Comparison of ENCODE assay signal across 30 cellular contexts in genomic region chr14:102945346-102946130, GRCh38. TPM values are rescaled to one million over a fixed set of nuclear protein-coding genes. Genes with fewer than 3 reads are reported as not detected.
"Had no signal": no experiment of that assay in that cellular context is flagged by ENCODE, and none has a peak within 500 bp of the region (broad histone marks: within the 10 kb centered on the region; RNA-seq: fewer than 3 reads in every experiment).

No MANE protein-coding gene starts in this region.

- H3K9me3 ChIP-seq: ascending aorta, heart left ventricle, left ventricle myocardium inferior, right lobe of liver, thoracic aorta had no signal

- DNase-seq: activated CD4-positive, alpha-beta T cell treated with anti-CD3 and anti-CD28 coated beads for 48 hours; activated CD4-positive, alpha-beta T cell treated with anti-CD3 and anti-CD28 coated beads, Interleukin-2, amount 50 U/mL, for 48 hours; activated CD8-positive, alpha-beta memory T cell treated with anti-CD3 and anti-CD28 coated beads for 24 hours; activated gamma-delta T cell; activated naive CD4-positive, alpha-beta T cell treated with anti-CD3 and anti-CD28 coated beads, Interleukin-2, amount 10 ng/mL, durations not matched to agents 7 days and 5 days; activated naive CD8-positive, alpha-beta T cell treated with anti-CD3 and anti-CD28 coated beads, Interleukin-2, amount 10 ng/mL, durations not matched to agents 7 days and 5 days; brain microvascular endothelial cell; dorsolateral prefrontal cortex; effector memory CD4-positive, alpha-beta T cell; erythroblast; foreskin keratinocyte; heart left ventricle; left ventricle myocardium inferior; mammary epithelial cell; naive B cell; stimulated activated CD4-positive, alpha-beta T cell treated with anti-CD3 and anti-CD28 coated beads, Interleukin-12 subunit alpha, Interleukin-12 subunit beta, amount 100 ng/mL, for 4 hours; stimulated activated CD4-positive, alpha-beta T cell treated with anti-CD3 and anti-CD28 coated beads, Interleukin-4, amount 100 ng/mL, for 1 hour; T-helper 9 cell; trophoblast cell had no signal

- H3K36me3 Mint-ChIP-seq: activated naive CD4-positive, alpha-beta T cell treated with anti-CD3 and anti-CD28 coated beads, Interleukin-2, amount 10 ng/mL, durations not matched to agents 7 days and 5 days; activated naive CD8-positive, alpha-beta T cell treated with anti-CD3 and anti-CD28 coated beads, Interleukin-2, amount 10 ng/mL, durations not matched to agents 7 days and 5 days had no signal

- H3K27me3 ChIP-seq: ascending aorta, brain microvascular endothelial cell, dorsolateral prefrontal cortex, foreskin keratinocyte, heart left ventricle, right lobe of liver had no signal

- H3K9me3 Mint-ChIP-seq: activated naive CD4-positive, alpha-beta T cell treated with anti-CD3 and anti-CD28 coated beads, Interleukin-2, amount 10 ng/mL, durations not matched to agents 7 days and 5 days; activated naive CD8-positive, alpha-beta T cell treated with anti-CD3 and anti-CD28 coated beads, Interleukin-2, amount 10 ng/mL, durations not matched to agents 7 days and 5 days; naive B cell; stimulated activated naive CD8-positive, alpha-beta T cell treated with anti-CD3 and anti-CD28 coated beads, Interleukin-15, Interleukin-2, amounts not matched to agents 100 ng/mL and 50 ng/mL, for 24 hours; T-helper 1 cell treated with Interleukin-12 subunit alpha and Interleukin-12 subunit beta and Interleukin-4 antibody, amounts not matched to agents 30 μg/mL and 1 μg/mL, for 36 hours had no signal

- H3K27me3 Mint-ChIP-seq: activated naive CD8-positive, alpha-beta T cell treated with anti-CD3 and anti-CD28 coated beads, Interleukin-2, amount 10 ng/mL, durations not matched to agents 7 days and 5 days; naive B cell; stimulated activated naive CD8-positive, alpha-beta T cell treated with anti-CD3 and anti-CD28 coated beads, Interleukin-15, Interleukin-2, amounts not matched to agents 100 ng/mL and 50 ng/mL, for 24 hours had no signal

- H3K4me3 Mint-ChIP-seq: activated naive CD8-positive, alpha-beta T cell treated with anti-CD3 and anti-CD28 coated beads, Interleukin-2, amount 10 ng/mL, durations not matched to agents 7 days and 5 days had no signal

- H3K4me1 ChIP-seq: foreskin keratinocyte had no signal

- H3K27ac ChIP-seq: ascending aorta, brain microvascular endothelial cell, coronary artery, foreskin keratinocyte, heart left ventricle, left ventricle myocardium inferior, right lobe of liver, thoracic aorta, VCaP had no signal

- FAIRE-seq: TTC549, urothelium cell line had no signal

- ATAC-seq: foreskin keratinocyte, heart left ventricle, right lobe of liver had no signal

- H3K4me3 ChIP-seq: ascending aorta, coronary artery, dorsolateral prefrontal cortex, heart left ventricle, left ventricle myocardium inferior, right lobe of liver, thoracic aorta had no signal

- H3K27ac Mint-ChIP-seq: T-helper 1 cell treated with Interleukin-12 subunit alpha and Interleukin-12 subunit beta and Interleukin-4 antibody, amounts not matched to agents 30 μg/mL and 1 μg/mL, for 36 hours had no signal

RNA-seq across cellular contexts. Expression of gene AMN, which starts 23.1 kb away (rescaled TPM):
- total RNA-seq: cardiac septum, left ventricle myocardium inferior had no signal
- polyA plus RNA-seq: fibroblast of lung, mammary epithelial cell had no signal
